ENCODE assay signal across 19 cellular contexts in the genomic region with DNA sequence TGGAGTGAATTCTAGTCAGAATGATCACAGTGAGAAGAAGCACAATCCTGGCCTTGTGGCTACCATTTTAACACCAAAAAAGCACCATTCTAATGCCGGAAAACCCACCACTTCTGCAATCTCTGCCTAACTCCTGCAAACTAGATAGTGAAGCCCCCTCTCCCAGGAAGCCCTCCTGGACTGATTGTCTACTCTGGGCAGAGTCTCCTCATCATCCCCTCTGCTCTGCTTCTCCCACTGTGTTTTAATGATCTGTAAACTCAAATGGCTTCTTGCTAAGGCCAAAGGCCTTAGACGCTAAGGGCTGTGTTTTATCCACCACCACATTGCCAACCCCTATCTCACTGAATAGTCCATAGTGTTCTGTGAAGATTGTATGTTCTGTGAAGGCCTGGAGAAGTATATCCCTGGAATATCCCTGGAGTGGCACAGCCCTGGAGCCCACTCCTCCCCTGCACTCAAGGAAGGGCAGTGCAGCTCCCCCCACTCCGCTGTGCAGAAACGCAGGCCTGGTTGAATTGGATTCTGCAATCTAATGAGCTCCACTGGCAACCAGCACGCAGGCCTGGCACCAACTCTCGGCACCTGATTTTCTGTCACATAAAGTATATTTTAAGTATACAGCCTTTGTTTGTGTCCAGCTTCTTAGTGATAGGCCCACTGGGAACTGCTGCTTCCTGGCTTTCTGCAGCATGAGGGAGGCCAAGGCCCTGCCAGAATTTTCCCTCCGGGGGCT.
DNase-seq lines count a peak whose midpoint lies in the region; ATAC-seq, FAIRE-seq and TF ChIP-seq lines count a peak whose summit lies in the region.
"Had no signal": no experiment of that assay in that cellular context is flagged by ENCODE, and none has a peak within 500 bp of the region (broad histone marks: within the 10 kb centered on the region; RNA-seq: fewer than 3 reads in every experiment).

No MANE protein-coding gene starts in this region.

- H3K36me3 ChIP-seq in sigmoid colon (no peaks in the 10 kb centered on the region), lower lobe of right lung (no peaks in the 10 kb centered on the region)

- H3K27ac Mint-ChIP-seq in brain: peak overlapping the region in 4 of 5 experiments; percentile 10 to 78 (median 62)
- H3K27ac Mint-ChIP-seq: GM23338 had no signal

- no peak for DNase-seq in Right ventricle myocardium inferior (ENCODE audit: missing footprints)
- no peak for DNase-seq in left cardiac atrium
- no peak for DNase-seq in left ventricle myocardium superior
- no peak for DNase-seq in sigmoid colon
- DNase-seq in GM12892 (ENCODE audit: insufficient read length): no peak
- DNase-seq in lower lobe of right lung: no peak
- DNase-seq: GDM1, NCI-H1417 treated with DMSO at 0.1 percent for 48 hours, NCI-H1930, OCI-M1, RPMI8226 had no signal

- TF ChIP-seq CTCF in brain (conservative IDR thresholded peaks at IDR 0.05) (no peak), sigmoid colon (IDR thresholded peaks at IDR 0.05) (no peak), lower lobe of right lung (IDR thresholded peaks at IDR 0.05) (no peak)

- H3K4me3 Mint-ChIP-seq in brain: no peak overlapping the region
- H3K4me3 Mint-ChIP-seq: GM23338 had no signal

- no peak for FAIRE-seq in GM12892 (lab: Jason Lieb, UNC)
- FAIRE-seq: A549, GM12878, GM18507 had no signal

- H3K9me3 ChIP-seq in sigmoid colon (no peaks in the 10 kb centered on the region), lower lobe of right lung (no peaks in the 10 kb centered on the region)
- H3K9me3 ChIP-seq: A549 had no signal

- H3K4me1 Mint-ChIP-seq in brain: peaks cover 17% of the 10 kb centered on the region
- H3K4me1 Mint-ChIP-seq: GM23338 had no signal

- intact Hi-C loops in Right ventricle myocardium inferior (cut with DNase I) (no loop called here), left cardiac atrium (cut with DNase I) (no loop called here), left ventricle myocardium superior (cut with micrococcal nuclease) (no loop called here), sigmoid colon (cut with DNase I) (no loop called here), lower lobe of right lung (cut with DNase I) (no loop called here)

- H3K27me3 ChIP-seq in sigmoid colon (no peaks in the 10 kb centered on the region), lower lobe of right lung (ENCODE audit: low read depth) (no peaks in the 10 kb centered on the region)

- peak; percentile 55 for ATAC-seq in Right ventricle myocardium inferior
- ATAC-seq in left cardiac atrium: no peak
- peak; percentile 70 for ATAC-seq in left ventricle myocardium superior
- no peak for ATAC-seq in lower lobe of right lung
- ATAC-seq in HG02588 (IDR thresholded peaks at IDR 0.05; ENCODE audit: unreplicated experiment): no peak
- ATAC-seq: A549, GM12878, GM23338 had no signal

- no peaks in the 10 kb centered on the region for H3K27me3 Mint-ChIP-seq in brain

- H3K4me1 ChIP-seq in sigmoid colon: peaks cover 0 to 21% (median 3%) of the 10 kb centered on the region in 4 donors
- no peaks in the 10 kb centered on the region for H3K4me1 ChIP-seq in lower lobe of right lung
- H3K4me1 ChIP-seq: A549 had no signal

- H3K27ac ChIP-seq in sigmoid colon: peak overlapping the region in 3 of 4 donors; percentile 40 to 53 (median 50)
- no peak overlapping the region for H3K27ac ChIP-seq in lower lobe of right lung
- H3K27ac ChIP-seq: A549, C4-2B, HL-60 had no signal

- peaks cover 0 to 3% (median 0%) of the 10 kb centered on the region in 5 experiments for H3K9me3 Mint-ChIP-seq in brain
- H3K9me3 Mint-ChIP-seq: GM23338 had no signal

- no peaks in the 10 kb centered on the region for H3K36me3 Mint-ChIP-seq in brain

- H3K4me3 ChIP-seq in sigmoid colon: no peak overlapping the region
- no peak overlapping the region for H3K4me3 ChIP-seq in lower lobe of right lung
- H3K4me3 ChIP-seq: A549, GM12878, GM23338 had no signal

- TF ChIP-seq POLR2A in sigmoid colon (IDR thresholded peaks at IDR 0.05): no peak
- no peak for TF ChIP-seq POLR2A in GM12892 (IDR thresholded peaks at IDR 0.05; ENCODE audit: low read depth, low read length)

- TF ChIP-seq EP300 in sigmoid colon (IDR thresholded peaks at IDR 0.05): no peak

- WGBS in sigmoid colon, 2 donors: 92 to 94% methylated on average over 7 of the region's 7 CpGs

Comparison
In these comparisons a context has a peak if more than half of its experiments do, and no peak if none do; other contexts are left out.
1. ATAC-seq: peak in Right ventricle myocardium inferior (single experiment) and left ventricle myocardium superior (single experiment); none in left cardiac atrium (0 of 2), lower lobe of right lung (0 of 2) and HG02588 (single experiment).